In genomic region chr2:60551241-60552095, GRCh38 we compare ENCODE assay signal across 8 cellular contexts. TPM values are rescaled to one million over a fixed set of nuclear protein-coding genes. Genes with fewer than 3 reads are reported as not detected.
DNase-seq lines count a peak whose midpoint lies in the region; ATAC-seq and TF ChIP-seq lines count a peak whose summit lies in the region.

No MANE protein-coding gene starts in this region.

- H3K36me3 ChIP-seq in lower lobe of right lung = no peaks in the 10 kb centered on the region
- H3K36me3 ChIP-seq in vagina = no peaks in the 10 kb centered on the region

- no peaks in the 10 kb centered on the region for H3K36me3 Mint-ChIP-seq in T-helper 2 cell treated with Interferon-gamma antibody and Interleukin-4, amounts not matched to agents 5 μg/mL and 100 μg/mL, for 36 hours (ENCODE audit: low read depth)

- ATAC-seq in lower lobe of right lung (no peak), HG03095 (IDR thresholded peaks at IDR 0.05; ENCODE audit: unreplicated experiment) (no peak), HG02763 (IDR thresholded peaks at IDR 0.05; ENCODE audit: unreplicated experiment) (no peak)

- no peaks in the 10 kb centered on the region for H3K9me3 ChIP-seq in lower lobe of right lung
- H3K9me3 ChIP-seq in vagina = no peaks in the 10 kb centered on the region

- H3K27me3 Mint-ChIP-seq in T-helper 2 cell treated with Interferon-gamma antibody and Interleukin-4, amounts not matched to agents 5 μg/mL and 100 μg/mL, for 36 hours (ENCODE audit: low read depth) = peaks cover 76% of the 10 kb centered on the region

- no peak for DNase-seq in T-helper 2 cell treated with Interferon-gamma antibody and Interleukin-4, amounts not matched to agents 5 μg/mL and 100 μg/mL, for 36 hours (ENCODE audit: low spot score)
- DNase-seq in T-helper 2 cell (no peak), NCI-H526 treated with DMSO at 0.1 percent for 48 hours (lab: John Stamatoyannopoulos, UW) (peak; percentile 66), cardiac fibroblast (ENCODE audit: low read depth in 2 of 2) (peak; percentile 28 to 60), lower lobe of right lung (no peak), vagina (ENCODE audit: extremely low spot score in 2 of 2) (no peak)

- H3K9me3 Mint-ChIP-seq in T-helper 2 cell treated with Interferon-gamma antibody and Interleukin-4, amounts not matched to agents 5 μg/mL and 100 μg/mL, for 36 hours = no peaks in the 10 kb centered on the region

- TF ChIP-seq POLR2A in vagina (IDR thresholded peaks at IDR 0.05) = no peak

- H3K4me3 Mint-ChIP-seq in T-helper 2 cell treated with Interferon-gamma antibody and Interleukin-4, amounts not matched to agents 5 μg/mL and 100 μg/mL, for 36 hours = peak overlapping the region; percentile 36

- H3K4me3 ChIP-seq in cardiac fibroblast (replicated peaks in 1 of 2; ENCODE audit: low read depth in 2 of 2, low read length in 2 of 2) = peak overlapping the region; percentile 56 to 66
- peak overlapping the region; percentile 64 for H3K4me3 ChIP-seq in lower lobe of right lung
- H3K4me3 ChIP-seq in vagina = peak overlapping the region; percentile 49 to 55

- no peak for TF ChIP-seq CTCF in cardiac fibroblast (IDR thresholded peaks at IDR 0.05; ENCODE audit: low read depth, low read length)
- no peak for TF ChIP-seq CTCF in lower lobe of right lung (IDR thresholded peaks at IDR 0.05)
- no peak for TF ChIP-seq CTCF in vagina (IDR thresholded peaks at IDR 0.05)

- H3K27ac ChIP-seq in lower lobe of right lung (no peak overlapping the region), vagina (peak overlapping the region; percentile 64)

- H3K27ac Mint-ChIP-seq in T-helper 2 cell treated with Interferon-gamma antibody and Interleukin-4, amounts not matched to agents 5 μg/mL and 100 μg/mL, for 36 hours = peak overlapping the region; percentile 19

- H3K27me3 ChIP-seq in lower lobe of right lung (ENCODE audit: low read depth) = peaks cover 94% of the 10 kb centered on the region
- no peaks in the 10 kb centered on the region for H3K27me3 ChIP-seq in vagina

- peaks cover 63% of the 10 kb centered on the region for H3K4me1 ChIP-seq in lower lobe of right lung
- H3K4me1 ChIP-seq in vagina = peaks cover 67% of the 10 kb centered on the region

- intact Hi-C loops in lower lobe of right lung (cut with DNase I) = no loop called here
- intact Hi-C loops in vagina (cut with DNase I) = no loop called here

- peaks cover 23% of the 10 kb centered on the region for H3K4me1 Mint-ChIP-seq in T-helper 2 cell treated with Interferon-gamma antibody and Interleukin-4, amounts not matched to agents 5 μg/mL and 100 μg/mL, for 36 hours (ENCODE audit: low read depth)

RNA-seq across cellular contexts. Expression of gene BCL11A, which starts 2.0 kb away (rescaled TPM):
- total RNA-seq in lower lobe of right lung (9.7 TPM), vagina (48.4 TPM)

Comparison
In these comparisons a context has a peak if more than half of its experiments do, and no peak if none do; other contexts are left out.
1. DNase-seq: peak in NCI-H526 treated with DMSO at 0.1 percent for 48 hours (single experiment) and cardiac fibroblast (2 of 2); none in T-helper 2 cell treated with Interferon-gamma antibody and Interleukin-4, amounts not matched to agents 5 μg/mL and 100 μg/mL, for 36 hours (single experiment), T-helper 2 cell (0 of 5), lower lobe of right lung (single experiment) and vagina (0 of 2).
2. Peak in every context shown above with its lines, with median percentiles within 50 percentile points of each other: H3K4me3 ChIP-seq.